Comparison of ENCODE assay signal across 8 cellular contexts in the genomic region with DNA sequence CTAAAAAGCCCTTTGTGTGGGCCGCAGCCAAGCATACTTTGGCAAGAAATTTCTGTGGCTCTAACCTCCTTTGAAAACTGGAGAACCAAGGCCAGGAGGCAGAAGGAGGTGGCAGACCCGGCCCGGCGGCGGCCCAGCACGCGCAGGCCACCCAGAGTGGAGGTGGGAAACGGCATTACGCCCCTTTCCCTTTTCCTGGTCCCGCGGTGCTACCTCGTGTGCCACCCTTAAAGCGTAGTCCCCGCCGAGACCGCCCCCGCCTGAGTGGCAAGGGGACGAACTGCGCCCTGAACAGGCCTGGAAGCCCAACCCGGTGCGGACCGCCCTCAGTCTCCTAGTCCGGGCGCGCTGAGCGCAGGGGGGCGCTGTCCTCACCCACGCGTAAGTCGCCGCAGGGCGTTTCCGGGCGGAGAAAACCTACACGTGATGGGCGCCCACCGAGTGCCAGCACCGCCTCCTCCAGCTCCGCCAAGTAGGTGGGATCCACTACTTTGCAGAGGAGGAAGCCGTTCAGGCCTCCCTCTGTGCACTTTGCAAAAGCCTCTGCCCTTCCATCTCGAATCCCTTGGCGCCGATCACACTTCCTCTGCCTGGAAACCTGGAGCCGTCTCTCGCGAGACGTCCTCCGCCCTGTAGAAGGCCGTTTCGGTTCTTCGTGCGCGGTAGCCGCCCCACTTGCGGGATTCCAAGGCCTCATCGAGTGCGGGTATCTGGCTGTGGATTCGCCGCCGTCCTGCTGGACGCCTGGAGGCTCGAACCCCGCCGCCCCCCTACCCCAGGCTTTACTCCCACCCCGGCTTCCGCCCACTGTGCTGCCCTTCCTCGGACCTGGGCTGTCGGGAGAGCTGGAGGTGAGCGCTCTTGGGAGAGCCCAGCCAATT. TPM values are rescaled to one million over a fixed set of nuclear protein-coding genes. Genes with fewer than 3 reads are reported as not detected.
DNase-seq lines count a peak whose midpoint lies in the region; ATAC-seq and TF ChIP-seq lines count a peak whose summit lies in the region.

A gene with protein sequence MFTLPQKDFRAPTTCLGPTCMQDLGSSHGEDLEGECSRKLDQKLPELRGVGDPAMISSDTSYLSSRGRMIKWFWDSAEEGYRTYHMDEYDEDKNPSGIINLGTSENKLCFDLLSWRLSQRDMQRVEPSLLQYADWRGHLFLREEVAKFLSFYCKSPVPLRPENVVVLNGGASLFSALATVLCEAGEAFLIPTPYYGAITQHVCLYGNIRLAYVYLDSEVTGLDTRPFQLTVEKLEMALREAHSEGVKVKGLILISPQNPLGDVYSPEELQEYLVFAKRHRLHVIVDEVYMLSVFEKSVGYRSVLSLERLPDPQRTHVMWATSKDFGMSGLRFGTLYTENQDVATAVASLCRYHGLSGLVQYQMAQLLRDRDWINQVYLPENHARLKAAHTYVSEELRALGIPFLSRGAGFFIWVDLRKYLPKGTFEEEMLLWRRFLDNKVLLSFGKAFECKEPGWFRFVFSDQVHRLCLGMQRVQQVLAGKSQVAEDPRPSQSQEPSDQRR (plus strand): TSS at position 420 of the 881 bp plus-strand sequence. CDS start 1,358 bp downstream, outside the sequence.

- H3K4me1 ChIP-seq in stomach: peaks cover 5 to 24% (median 7%) of the 10 kb centered on the region in 4 donors

- no peaks in the 10 kb centered on the region for H3K9me3 Mint-ChIP-seq in neural crest cell

- peaks cover 30% of the 10 kb centered on the region for H3K4me1 Mint-ChIP-seq in neural crest cell

- peak within 1 kb of the TSS; percentile 93 for H3K27ac Mint-ChIP-seq in neural crest cell (ENCODE audit: unreplicated experiment)

- peaks cover 2% of the 10 kb centered on the region for H3K36me3 Mint-ChIP-seq in neural crest cell (ENCODE audit: low read depth)

- TF ChIP-seq POLR2A in stomach (IDR thresholded peaks at IDR 0.05): peak in 1 of 4 donors; percentile 29

- H3K4me3 ChIP-seq in foreskin fibroblast (ENCODE audit: low read depth in 1 of 2, low read length in 2 of 2) (peak within 1 kb of the TSS; percentile 69 to 77), stomach (peak within 1 kb of the TSS; percentile 62 to 75 (median 65))

- no peak for TF ChIP-seq RAD21 in Ishikawa (IDR thresholded peaks at IDR 0.05; ENCODE audit: low read depth)

- ATAC-seq in GM21717 (IDR thresholded peaks at IDR 0.05; ENCODE audit: unreplicated experiment): peak; percentile 94

- peak within 1 kb of the TSS; percentile 77 to 95 (median 92) for H3K27ac ChIP-seq in stomach

- TF ChIP-seq CTCF in foreskin fibroblast (IDR thresholded peaks at IDR 0.05; ENCODE audit: low read depth, low read length): peak; percentile 66
- peak; percentile 84 for TF ChIP-seq CTCF in neural crest cell (conservative IDR thresholded peaks at IDR 0.05)
- TF ChIP-seq CTCF in stomach (IDR thresholded peaks at IDR 0.05): peak in 5 of 7 experiments; percentile 75 to 89 (median 81)

- DNase-seq in DMS79 treated with DMSO at 0.1 percent for 48 hours (lab: John Stamatoyannopoulos, UW) (peak; percentile 77), SIG-M5 (lab: John Stamatoyannopoulos, UW) (peak; percentile 41), foreskin fibroblast (peak; percentile 94 to 97), neural crest cell (ENCODE audit: low read depth, low spot score) (peak; percentile 84), stomach (peak; percentile 96)
- peak; percentile 74 for DNase-seq in activated gamma-delta T cell treated with anti-CD3 and anti-CD28 coated beads, Interleukin-2, amount 50 U/mL, for 16 hours (ENCODE audit: low read depth)

- H3K4me3 Mint-ChIP-seq in neural crest cell: peak within 1 kb of the TSS; percentile 86

- WGBS in stomach, 5 donors: 0 to 1% (median 1%) methylated on average over 16 to 69 of the region's 69 CpGs

- no peaks in the 10 kb centered on the region for H3K27me3 ChIP-seq in stomach

- intact Hi-C loops in stomach (cut with DNase I; ENCODE audit: low total_unique reads): no loop called here

- H3K27me3 Mint-ChIP-seq in neural crest cell (ENCODE audit: low read depth): peaks cover 2% of the 10 kb centered on the region

- TF ChIP-seq EP300 in Ishikawa (IDR thresholded peaks at IDR 0.05; ENCODE audit: borderline replicate concordance) (no peak), stomach (IDR thresholded peaks at IDR 0.05) (no peak)

- no peaks in the 10 kb centered on the region for H3K9me3 ChIP-seq in stomach

- H3K36me3 ChIP-seq in stomach: peaks cover 2 to 10% (median 5%) of the 10 kb centered on the region in 4 donors

TF ChIP-seq in Ishikawa, 13 proteins besides CTCF, POLR2A, EP300 and RAD21:
- TF ChIP-seq, protein P1, sequence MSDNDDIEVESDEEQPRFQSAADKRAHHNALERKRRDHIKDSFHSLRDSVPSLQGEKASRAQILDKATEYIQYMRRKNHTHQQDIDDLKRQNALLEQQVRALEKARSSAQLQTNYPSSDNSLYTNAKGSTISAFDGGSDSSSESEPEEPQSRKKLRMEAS (IDR thresholded peaks at IDR 0.05): 0 out of 2 replicates have a peak, but pooled peaks have one; percentile 68
- TF ChIP-seq TAF1 (IDR thresholded peaks at IDR 0.05; ENCODE audit: low read depth) (no peak; the same call in none of the 2 replicates), EGR1 (IDR thresholded peaks at IDR 0.05) (peak; percentile 58)
- TF ChIP-seq, protein P2, sequence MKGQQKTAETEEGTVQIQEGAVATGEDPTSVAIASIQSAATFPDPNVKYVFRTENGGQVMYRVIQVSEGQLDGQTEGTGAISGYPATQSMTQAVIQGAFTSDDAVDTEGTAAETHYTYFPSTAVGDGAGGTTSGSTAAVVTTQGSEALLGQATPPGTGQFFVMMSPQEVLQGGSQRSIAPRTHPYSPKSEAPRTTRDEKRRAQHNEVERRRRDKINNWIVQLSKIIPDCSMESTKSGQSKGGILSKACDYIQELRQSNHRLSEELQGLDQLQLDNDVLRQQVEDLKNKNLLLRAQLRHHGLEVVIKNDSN (IDR thresholded peaks at IDR 0.05): peak; percentile 83

RNA-seq across cellular contexts. Expression of the gene that starts here (rescaled TPM):
- total RNA-seq in neural crest cell (9.9 and 11.0 TPM in 2 replicates), stomach (10 to 100 TPM; 21.7 to 71.1 (median 34.4) TPM)
- 10 to 100 TPM; 14.7 to 17.4 (median 16.3) TPM for polyA plus RNA-seq in stomach

Comparison
In these comparisons a context has a peak if more than half of its experiments do, and no peak if none do; other contexts are left out.
1. Peak in every context shown above with its lines: DNase-seq, ATAC-seq, H3K4me3 ChIP-seq and H3K27ac ChIP-seq.
2. DNase-seq: peak in every context shown above with its lines; median percentile 96 in stomach; 96 in foreskin fibroblast; 84 in neural crest cell; 77 in DMS79 treated with DMSO at 0.1 percent for 48 hours; 74 in activated gamma-delta T cell treated with anti-CD3 and anti-CD28 coated beads, Interleukin-2, amount 50 U/mL, for 16 hours; 41 in SIG-M5.